ENCODE assay signal across 8 cellular contexts in genomic region chr3:156160653-156161052, GRCh38. TPM values are rescaled to one million over a fixed set of nuclear protein-coding genes. Genes with fewer than 3 reads are reported as not detected.
DNase-seq lines count a peak whose midpoint lies in the region; ATAC-seq and TF ChIP-seq lines count a peak whose summit lies in the region.

No MANE protein-coding gene starts in this region.

- no peak overlapping the region for H4K8ac ChIP-seq in trophoblast cell (ENCODE audit: low read depth, low read length)

- H2BK5ac ChIP-seq in trophoblast cell (ENCODE audit: low read depth, low read length, poor library complexity): no peak overlapping the region

- H4K91ac ChIP-seq in trophoblast cell (ENCODE audit: low read depth, low read length): no peak overlapping the region

- H2BK12ac ChIP-seq in trophoblast cell (ENCODE audit: low read length): no peak overlapping the region

- no peaks in the 10 kb centered on the region for H3K9me3 Mint-ChIP-seq in effector memory CD8-positive, alpha-beta T cell

- H3K9ac ChIP-seq in trophoblast cell (ENCODE audit: low read length): no peak overlapping the region

- H3K27ac ChIP-seq in trophoblast cell (ENCODE audit: low read depth, low read length) (no peak overlapping the region), WERI-Rb-1 (no peak overlapping the region)

- H3K27me3 ChIP-seq in trophoblast cell (ENCODE audit: insufficient read depth, low read length) (no peaks in the 10 kb centered on the region), WERI-Rb-1 (ENCODE audit: insufficient read depth, low read depth, severe bottlenecking) (peaks cover 5% of the 10 kb centered on the region)

- no peak overlapping the region for H3K4me2 ChIP-seq in trophoblast cell (ENCODE audit: low read length)

- no peaks in the 10 kb centered on the region for H3K79me2 ChIP-seq in trophoblast cell (ENCODE audit: control insufficient read depth, insufficient read depth, low read length, poor library complexity)

- H2BK120ac ChIP-seq in trophoblast cell (ENCODE audit: insufficient read depth, low read length, poor library complexity): no peak overlapping the region

- H3K18ac ChIP-seq in trophoblast cell (ENCODE audit: low read length): no peak overlapping the region

- no peak overlapping the region for H2AFZ ChIP-seq in trophoblast cell (ENCODE audit: insufficient read depth, low read length, poor library complexity)

- no peaks in the 10 kb centered on the region for H3K79me1 ChIP-seq in trophoblast cell (ENCODE audit: low read length)

- H3K4me3 ChIP-seq in trophoblast cell (ENCODE audit: low read depth, low read length): no peak overlapping the region
- no peak overlapping the region for H3K4me3 ChIP-seq in WERI-Rb-1 (ENCODE audit: low read depth, low read length)

- CTCF ChIA-PET in GM10248 (lab: Yijun Ruan, JAX): interaction anchor here (0.8 to 13.6 kb wide), 4 partner anchors 10 to 348 kb away, joined by 3 to 122 read pairs (median 3); no protein-coding TSS in a partner anchor

- H3K36me3 ChIP-seq in trophoblast cell (ENCODE audit: control insufficient read depth in 1 of 2, insufficient read depth in 2 of 2, low read length in 2 of 2) (no peaks in the 10 kb centered on the region), WERI-Rb-1 (no peaks in the 10 kb centered on the region)

- peak; percentile 71 for ATAC-seq in GM21381 (IDR thresholded peaks at IDR 0.05; ENCODE audit: unreplicated experiment)
- peak; percentile 72 for ATAC-seq in HG03571 (IDR thresholded peaks at IDR 0.05; ENCODE audit: unreplicated experiment)
- peak; percentile 61 for ATAC-seq in effector memory CD8-positive, alpha-beta T cell (replicated peaks)
- ATAC-seq in HG03280 (IDR thresholded peaks at IDR 0.05; ENCODE audit: unreplicated experiment): no peak

- peaks cover 2% of the 10 kb centered on the region for H3K36me3 Mint-ChIP-seq in effector memory CD8-positive, alpha-beta T cell (ENCODE audit: insufficient read depth)

- DNase-seq in GM10248 (ENCODE audit: extremely low spot score): peak; percentile 25
- peak in 1 of 3 experiments; percentile 6 for DNase-seq in effector memory CD8-positive, alpha-beta T cell
- DNase-seq in trophoblast cell: no peak
- DNase-seq in WERI-Rb-1: no peak
- DNase-seq in SIG-M5 treated with dmso at 0.1 percent for 504 hours (lab: John Stamatoyannopoulos, UW; ENCODE audit: unreplicated experiment): no peak

- no peak overlapping the region for H2AK5ac ChIP-seq in trophoblast cell (ENCODE audit: low read length)

- peak overlapping the region; percentile 21 to 62 for H3K27ac Mint-ChIP-seq in effector memory CD8-positive, alpha-beta T cell

- peak overlapping the region; percentile 9 to 33 for H3K4me3 Mint-ChIP-seq in effector memory CD8-positive, alpha-beta T cell

- no peak overlapping the region for H4K12ac ChIP-seq in trophoblast cell (ENCODE audit: low read depth, low read length)

- no CpG with 5 or more reads among the region's 3 CpGs for WGBS in trophoblast cell (ENCODE audit: extremely low coverage, insufficient coverage, insufficient read length)

- H3K4me1 ChIP-seq in trophoblast cell (ENCODE audit: control insufficient read depth in 1 of 2, insufficient read depth in 2 of 2, low read length in 2 of 2): no peaks in the 10 kb centered on the region

- no peaks in the 10 kb centered on the region for H3K27me3 Mint-ChIP-seq in effector memory CD8-positive, alpha-beta T cell

- no peaks in the 10 kb centered on the region for H3K9me3 ChIP-seq in trophoblast cell (ENCODE audit: insufficient read depth, low read depth, low read length)
- peaks cover 3% of the 10 kb centered on the region for H3K9me3 ChIP-seq in WERI-Rb-1 (ENCODE audit: severe bottlenecking)

- H3K4me1 Mint-ChIP-seq in effector memory CD8-positive, alpha-beta T cell (ENCODE audit: low read depth in 2 of 2): peaks cover 12 to 16% of the 10 kb centered on the region in 2 donors

- TF ChIP-seq CTCF in GM10248 (IDR thresholded peaks at IDR 0.05; ENCODE audit: control extremely low read depth, extremely low read depth, low read depth, missing control alignments): no peak
- no peak for TF ChIP-seq CTCF in WERI-Rb-1 (IDR thresholded peaks at IDR 0.05; ENCODE audit: low read depth, low read length)

- H3K4ac ChIP-seq in trophoblast cell (ENCODE audit: low read depth, low read length): no peak overlapping the region

- POLR2A ChIA-PET in GM10248 (lab: Yijun Ruan, JAX): no interaction called here

- no peak overlapping the region for H3K23ac ChIP-seq in trophoblast cell (ENCODE audit: low read length)

- H3K14ac ChIP-seq in trophoblast cell (ENCODE audit: low read length): no peak overlapping the region

RNA-seq across cellular contexts. Expression of gene KCNAB1, which starts 40.3 kb away (rescaled TPM):
- 0.25 and 0.33 TPM in 2 replicates for polyA plus RNA-seq in trophoblast cell (2013)
